ENCODE assay signal across 28 cellular contexts in the genomic region with DNA sequence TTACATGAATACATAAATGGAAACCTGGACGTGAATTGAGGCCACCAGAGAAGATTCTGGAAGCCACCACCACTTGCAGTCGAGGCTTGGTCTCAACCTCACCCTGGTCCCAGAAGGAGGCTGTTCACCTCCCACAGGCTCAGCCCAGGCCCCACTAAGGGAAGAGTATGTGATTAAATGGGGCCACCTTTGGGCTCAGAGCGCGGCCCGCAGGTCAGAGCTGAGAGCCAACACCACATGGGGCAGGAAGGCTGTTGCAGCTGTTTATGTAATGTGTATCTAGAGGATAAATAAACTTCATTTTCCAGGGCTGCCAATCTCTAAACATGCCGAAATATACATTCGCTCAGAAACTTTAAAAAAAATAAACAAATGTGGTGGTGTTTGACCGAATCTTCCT. TPM values are rescaled to one million over a fixed set of nuclear protein-coding genes. Genes with fewer than 3 reads are reported as not detected.
DNase-seq lines count a peak whose midpoint lies in the region; TF ChIP-seq lines count a peak whose summit lies in the region.
"Had no signal": no experiment of that assay in that cellular context is flagged by ENCODE, and none has a peak within 500 bp of the region (broad histone marks: within the 10 kb centered on the region; RNA-seq: fewer than 3 reads in every experiment).

No MANE protein-coding gene starts in this region.

- H3K4me3 ChIP-seq in SJCRH30 (no peak overlapping the region), fibroblast of villous mesenchyme (ENCODE audit: low read depth, low read length) (no peak overlapping the region)
- H3K4me3 ChIP-seq: GM12878 had no signal

- H3K36me3 Mint-ChIP-seq in nephron (ENCODE audit: low read depth), result no peaks in the 10 kb centered on the region
- H3K36me3 Mint-ChIP-seq: CD8-positive, alpha-beta T cell had no signal

- peaks cover 53% of the 10 kb centered on the region for H3K27me3 Mint-ChIP-seq in nephron (ENCODE audit: low read depth)

- peaks cover 9% of the 10 kb centered on the region for H3K9me3 ChIP-seq in SJCRH30 (replicated peaks)
- H3K9me3 ChIP-seq: SK-N-SH had no signal

- peaks cover 14% of the 10 kb centered on the region for H3K4me1 ChIP-seq in SJCRH30

- H3K27ac ChIP-seq in SJCRH30, result peak overlapping the region; percentile 33; the same call in 1 of the 2 replicates
- peak overlapping the region; percentile 34 for H3K27ac ChIP-seq in temporal lobe (ENCODE audit: low read depth, low read length)
- H3K27ac ChIP-seq: C4-2B, KMS-11, RWPE1 had no signal

- H3K36me3 ChIP-seq in SJCRH30, result no peaks in the 10 kb centered on the region

- DNase-seq in SJCRH30 (peak; percentile 52 to 58), fibroblast of villous mesenchyme (ENCODE audit: low read depth) (peak; percentile 28), SHP77 (lab: John Stamatoyannopoulos, UW) (no peak), NCI-H510A (lab: John Stamatoyannopoulos, UW) (no peak)
- no peak for DNase-seq in activated CD4-positive, alpha-beta T cell treated with anti-CD3 and anti-CD28 coated beads, Interleukin-2, amount 50 U/mL, for 48 hours
- DNase-seq: CD8-positive, alpha-beta T cell; DMS 273 treated with DMSO at 0.1 percent for 48 hours; DMS79; EL; GDM1; GOT3; HCEC 1CT; IMR-90; NCI-H1048; NCI-H1417; NCI-H1694 treated with DMSO at 0.1 percent for 48 hours; NCI-H2081; NCI-H2227 treated with DMSO at 0.1 percent for 48 hours; NCI-H69; SIG-M5; SK-N-SH had no signal

- H3K4me3 Mint-ChIP-seq in nephron, result no peak overlapping the region
- H3K4me3 Mint-ChIP-seq: B cell; CD8-positive, alpha-beta T cell had no signal

- TF ChIP-seq CTCF in fibroblast of villous mesenchyme (IDR thresholded peaks at IDR 0.05; ENCODE audit: insufficient read depth, low read depth, low read length) (no peak), nephron (IDR thresholded peaks at IDR 0.05; ENCODE audit: unreplicated experiment in 3 of 3) (no peak)

- peaks cover 9% of the 10 kb centered on the region for H3K9me3 Mint-ChIP-seq in nephron
- H3K9me3 Mint-ChIP-seq: CD8-positive, alpha-beta T cell had no signal

- H3K27me3 ChIP-seq in SJCRH30, result no peaks in the 10 kb centered on the region

- peak overlapping the region; percentile 79 to 84 (median 81) for H3K27ac Mint-ChIP-seq in nephron
- H3K27ac Mint-ChIP-seq: B cell; CD8-positive, alpha-beta T cell had no signal

- peaks cover 17% of the 10 kb centered on the region for H3K4me1 Mint-ChIP-seq in nephron
- H3K4me1 Mint-ChIP-seq: B cell had no signal

RNA-seq across cellular contexts. Expression of a gene that starts 17.6 kb away (rescaled TPM):
- total RNA-seq in SJCRH30 (2014; rRNA removed; shearing (Covaris generic)), result 44.8 and 45.9 TPM in 2 replicates
- 0.32 and 0.86 TPM in 2 replicates for total RNA-seq in fibroblast of villous mesenchyme
- total RNA-seq in temporal lobe, result 46.7 TPM
- total RNA-seq: B cell, IMR-90 had no signal

Comparison
In these comparisons a context has a peak if more than half of its experiments do, and no peak if none do; other contexts are left out.
1. DNase-seq: peak in SJCRH30 (2 of 2) and fibroblast of villous mesenchyme (single experiment); none in activated CD4-positive, alpha-beta T cell treated with anti-CD3 and anti-CD28 coated beads, Interleukin-2, amount 50 U/mL, for 48 hours (0 of 2), SHP77 (0 of 2) and NCI-H510A (single experiment).
2. RNA of a gene that starts 17.6 kb away (total RNA-seq): 46.7 TPM in temporal lobe (single experiment) and 44.8 to 45.9 TPM in SJCRH30; 0.32 to 0.86 TPM in fibroblast of villous mesenchyme; every median in the first group is over 10 times any median in the second.